In genomic region chr1:85490270-85490669, GRCh38 we compare ENCODE assay signal across 34 cellular contexts. TPM values are rescaled to one million over a fixed set of nuclear protein-coding genes. Genes with fewer than 3 reads are reported as not detected.
"Had no signal": no experiment of that assay in that cellular context is flagged by ENCODE, and none has a peak within 500 bp of the region (broad histone marks: within the 10 kb centered on the region; RNA-seq: fewer than 3 reads in every experiment).

No MANE protein-coding gene starts in this region.

- H3K4me3 Mint-ChIP-seq: activated CD4-positive, alpha-beta memory T cell treated with anti-CD3 and anti-CD28 coated beads, Interleukin-2, amount 10 ng/mL, durations not matched to agents 7 days and 5 days; activated CD4-positive, alpha-beta T cell treated with anti-CD3 and anti-CD28 coated beads, Interleukin-2, amount 10 ng/mL, durations not matched to agents 7 days and 5 days; activated naive CD8-positive, alpha-beta T cell; activated T-cell treated with anti-CD3 and anti-CD28 coated beads, Interleukin-2, amount 50 U/mL, for 4 hours; activated T-helper 17 cell treated with anti-CD3 and anti-CD28 coated beads, Interleukin-2, amount 50 U/mL, for 72 hours; central memory CD8-positive, alpha-beta T cell; effector memory CD8-positive, alpha-beta T cell; WTC11 had no signal

- H3K27ac ChIP-seq: brain microvascular endothelial cell, esophagus muscularis mucosa, foreskin keratinocyte, gastrocnemius medialis, heart left ventricle, VCaP had no signal

- H3K9me3 ChIP-seq: esophagus muscularis mucosa, gastrocnemius medialis, heart left ventricle had no signal

- H3K36me3 ChIP-seq: gastrocnemius medialis, heart left ventricle had no signal

- H3K4me1 ChIP-seq: esophagus muscularis mucosa, heart left ventricle had no signal

- H3K27ac Mint-ChIP-seq: activated CD4-positive, alpha-beta memory T cell treated with anti-CD3 and anti-CD28 coated beads, Interleukin-2, amount 10 ng/mL, durations not matched to agents 7 days and 5 days; activated CD4-positive, alpha-beta T cell treated with anti-CD3 and anti-CD28 coated beads, Interleukin-2, amount 10 ng/mL, durations not matched to agents 7 days and 5 days; activated naive CD8-positive, alpha-beta T cell; activated T-helper 17 cell treated with anti-CD3 and anti-CD28 coated beads, Interleukin-2, amount 50 U/mL, for 72 hours; effector memory CD8-positive, alpha-beta T cell; WTC11 had no signal

- H3K27me3 ChIP-seq: brain microvascular endothelial cell, esophagus muscularis mucosa, foreskin keratinocyte, gastrocnemius medialis, heart left ventricle had no signal

- H3K4me3 ChIP-seq: esophagus muscularis mucosa, gastrocnemius medialis, heart left ventricle had no signal

- ATAC-seq: activated T-cell treated with anti-CD3 and anti-CD28 coated beads, Interleukin-2, amount 50 U/mL, for 4 hours; activated T-helper 17 cell treated with anti-CD3 and anti-CD28 coated beads, Interleukin-2, amount 50 U/mL, for 72 hours; effector memory CD8-positive, alpha-beta T cell; foreskin keratinocyte; gastrocnemius medialis; heart left ventricle; WTC11 had no signal

- H3K9me3 Mint-ChIP-seq: activated CD4-positive, alpha-beta memory T cell treated with anti-CD3 and anti-CD28 coated beads, Interleukin-2, amount 10 ng/mL, durations not matched to agents 7 days and 5 days; activated CD4-positive, alpha-beta T cell treated with anti-CD3 and anti-CD28 coated beads, Interleukin-2, amount 10 ng/mL, durations not matched to agents 7 days and 5 days; activated T-cell treated with anti-CD3 and anti-CD28 coated beads, Interleukin-2, amount 50 U/mL, for 4 hours; activated T-helper 17 cell treated with anti-CD3 and anti-CD28 coated beads, Interleukin-2, amount 50 U/mL, for 72 hours; central memory CD8-positive, alpha-beta T cell; effector memory CD8-positive, alpha-beta T cell; WTC11 had no signal

- H3K4me1 Mint-ChIP-seq: activated CD4-positive, alpha-beta memory T cell treated with anti-CD3 and anti-CD28 coated beads, Interleukin-2, amount 10 ng/mL, durations not matched to agents 7 days and 5 days; activated CD4-positive, alpha-beta T cell treated with anti-CD3 and anti-CD28 coated beads, Interleukin-2, amount 10 ng/mL, durations not matched to agents 7 days and 5 days; activated T-helper 17 cell treated with anti-CD3 and anti-CD28 coated beads, Interleukin-2, amount 50 U/mL, for 72 hours; central memory CD8-positive, alpha-beta T cell; WTC11 had no signal

- H3K36me3 Mint-ChIP-seq: activated naive CD8-positive, alpha-beta T cell; WTC11 had no signal

- DNase-seq: activated CD4-positive, alpha-beta memory T cell treated with anti-CD3 and anti-CD28 coated beads, Interleukin-2, amount 10 ng/mL, durations not matched to agents 7 days and 5 days; activated CD4-positive, alpha-beta T cell treated with anti-CD3 and anti-CD28 coated beads for 1 hour; activated CD4-positive, alpha-beta T cell treated with anti-CD3 and anti-CD28 coated beads for 4 hours; activated CD4-positive, alpha-beta T cell treated with anti-CD3 and anti-CD28 coated beads, Interleukin-2, amount 10 ng/mL, durations not matched to agents 7 days and 5 days; activated CD4-positive, alpha-beta T cell treated with anti-CD3 and anti-CD28 coated beads, Interleukin-2, amount 50 U/mL, for 4 hours; activated effector memory CD4-positive, alpha-beta T cell treated with Interleukin-2 at 50 U/mL for 16 hours; activated gamma-delta T cell treated with Interleukin-2 at 50 U/mL for 16 hours; activated naive CD4-positive, alpha-beta T cell treated with anti-CD3 and anti-CD28 coated beads, Interleukin-2, amount 50 U/mL, for 16 hours; activated naive CD4-positive, alpha-beta T cell treated with Interleukin-2 at 50 U/mL for 16 hours; activated T-cell treated with anti-CD3 and anti-CD28 coated beads, Interleukin-2, amount 50 U/mL, for 4 hours; amniotic stem cell; anterior cingulate cortex; brain microvascular endothelial cell; cortex of kidney; dermis blood vessel endothelial cell; effector CD4-positive, alpha-beta T cell; effector memory CD8-positive, alpha-beta T cell; erythroblast; foreskin keratinocyte; gastrocnemius medialis; glutamatergic neuron; heart left ventricle; T-helper 2 cell had no signal

- FAIRE-seq: astrocyte, bronchial epithelial cell, colon, TTC549 had no signal

RNA-seq across cellular contexts. Expression of gene DDAH1, which starts 25.3 kb away (rescaled TPM):
- total RNA-seq: activated CD4-positive, alpha-beta memory T cell treated with anti-CD3 and anti-CD28 coated beads, Interleukin-2, amount 10 ng/mL, durations not matched to agents 7 days and 5 days; activated CD4-positive, alpha-beta T cell treated with anti-CD3 and anti-CD28 coated beads, Interleukin-2, amount 10 ng/mL, durations not matched to agents 7 days and 5 days; T-helper 1 cell treated with Interleukin-12 subunit alpha and Interleukin-12 subunit beta and Interleukin-4 antibody, amounts not matched to agents 30 ng/mL and 1 ng/mL, for 36 hours had no signal
